Comparison of ENCODE assay signal across 8 cellular contexts in the genomic region with DNA sequence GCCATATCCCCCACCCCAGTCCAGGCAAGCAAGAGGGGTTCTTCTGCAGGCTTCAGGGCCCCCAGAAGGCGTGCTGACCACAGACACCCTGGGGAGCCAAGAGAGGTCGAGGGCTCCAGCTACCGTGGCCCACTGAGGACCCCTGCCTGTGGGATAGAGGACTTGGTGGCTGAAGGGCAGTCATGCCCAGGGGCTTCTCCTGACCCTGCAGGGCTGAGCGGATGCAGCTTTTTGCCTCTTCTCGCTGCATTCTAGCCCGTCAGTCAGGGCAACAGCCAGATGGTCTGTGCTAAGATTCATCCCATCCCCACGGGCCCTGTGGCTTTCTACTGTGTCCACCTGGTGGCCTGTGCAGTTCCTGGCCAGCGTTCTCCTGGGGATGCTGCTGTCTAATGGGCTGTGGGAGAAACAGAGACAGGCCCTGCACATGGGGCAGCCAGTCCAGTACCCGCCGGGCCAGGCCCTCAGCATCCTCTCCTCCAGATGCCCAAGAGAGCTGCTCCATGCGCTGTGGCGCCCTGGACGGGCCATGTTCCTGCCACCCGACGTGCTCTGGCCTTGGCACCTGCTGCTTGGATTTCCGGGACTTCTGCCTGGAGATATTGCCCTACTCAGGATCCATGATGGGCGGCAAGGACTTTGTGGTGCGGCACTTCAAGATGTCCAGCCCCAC. TPM values are rescaled to one million over a fixed set of nuclear protein-coding genes. Genes with fewer than 3 reads are reported as not detected.
A peak's percentile ranks its signal among the peaks of the same experiment; 100 is the strongest.
DNase-seq lines count a peak whose midpoint lies in the region; ATAC-seq, FAIRE-seq and TF ChIP-seq lines count a peak whose summit lies in the region.
"Not testable (repeated sequence)": the region's sequence is repeated elsewhere in the genome, so short reads cannot be mapped to it uniquely, and the experiment has no call there.

No MANE protein-coding gene starts in this region.

- not testable (repeated sequence) for H4K20me1 ChIP-seq in HepG2 (ENCODE audit: insufficient read depth, low read length)

- TF ChIP-seq CTCF in AG09319 (IDR thresholded peaks at IDR 0.05; ENCODE audit: low read depth, low read length) (peak; percentile 7; the same call in 1 of the 2 replicates), GM12872 (IDR thresholded peaks at IDR 0.05; ENCODE audit: insufficient read depth, low read depth, low read length) (peak; percentile 27; the same call in 1 of the 3 replicates), foreskin fibroblast (IDR thresholded peaks at IDR 0.05; ENCODE audit: low read depth, low read length) (peak; percentile 20), HepG2 (CRISPR knock-in tag; IDR thresholded peaks at IDR 0.05) (peak; percentile 78), retinal pigment epithelial cell (conservative IDR thresholded peaks at IDR 0.05; ENCODE audit: low read depth, low read length) (peak; percentile 27)
- TF ChIP-seq CTCF in breast epithelium (IDR thresholded peaks at IDR 0.05): not testable (repeated sequence)

- CTCF ChIA-PET in HepG2 (lab: Yijun Ruan, JAX; ENCODE audit: low intra/inter-chr PET ratio, low total read pairs): not testable (repeated sequence)

- intact Hi-C loops in breast epithelium (cut with DNase I; ENCODE audit: low total_unique reads); HepG2 (cut with micrococcal nuclease; ENCODE audit: unreplicated experiment): not testable (repeated sequence)

- H3K27me3 ChIP-seq in breast epithelium; HepG2 (ENCODE audit: control insufficient read depth in 1 of 2, insufficient read depth in 2 of 2, low read length in 2 of 2): not testable (repeated sequence)

- not testable (repeated sequence) for TF ChIP-seq RAD21 in HepG2 (CRISPR knock-in tag; IDR thresholded peaks at IDR 0.05)

- H3K27ac ChIP-seq in breast epithelium: peak overlapping the region in 1 of 2 donors; percentile 48
- not testable (repeated sequence) for H3K27ac ChIP-seq in HepG2 (ENCODE audit: extremely low read length, insufficient read depth, low read length)

- H3K4me1 ChIP-seq in breast epithelium (peaks cover 9 to 25% of the 10 kb centered on the region in 2 donors), HepG2 (ENCODE audit: insufficient read depth, low read length) (peaks cover 23% of the 10 kb centered on the region)

- not testable (repeated sequence) for H3K9me3 ChIP-seq in breast epithelium; HepG2 (ENCODE audit: low read length)

- peak overlapping the region; percentile 98 for H3K4me2 ChIP-seq in HepG2 (ENCODE audit: low read depth, low read length)

- WGBS in HepG2 (ENCODE audit: low lambda C conversion rate): 87% methylated on average over 8 of the region's 18 CpGs

- not testable (repeated sequence) for H2AFZ ChIP-seq in HepG2 (ENCODE audit: low read length)

- in situ Hi-C loops in HepG2 (cut with HindIII; ENCODE audit: extremely low pct_ligation_motif_present, low pct_unique_long_range_greater_than_20kb): not testable (repeated sequence)

- DNase-seq in AG09319 (ENCODE audit: extremely low read depth, low read depth); breast epithelium (ENCODE audit: low spot score in 2 of 2); foreskin fibroblast; retinal pigment epithelial cell (ENCODE audit: low read depth): not testable (repeated sequence)
- DNase-seq in NCI-H524 treated with DMSO at 0.1 percent for 48 hours (lab: John Stamatoyannopoulos, UW): peak; percentile 42
- DNase-seq in UCSD-AML1 (lab: John Stamatoyannopoulos, UW; ENCODE audit: unreplicated experiment): peak; percentile 24
- DNase-seq in HepG2 (ENCODE audit: low spot score): peak; percentile 38

- BruUV-seq in HepG2 (replicated peaks; lab: Mats Ljungman, UMichigan): not testable (repeated sequence)

- not testable (repeated sequence) for FAIRE-seq in HepG2 (lab: Jason Lieb, UNC)

- POLR2A ChIA-PET in HepG2 (lab: Yijun Ruan, JAX): interaction anchor here (2.2 kb wide), 1 partner anchor 26 kb away, joined by 10 read pairs; no protein-coding TSS in a partner anchor

- not testable (repeated sequence) for H3K36me3 ChIP-seq in breast epithelium; HepG2 (replicated peaks in 1 of 2; ENCODE audit: control insufficient read depth in 1 of 2, insufficient read depth in 2 of 2, low read length in 2 of 2)

- H3K79me2 ChIP-seq in HepG2 (ENCODE audit: insufficient read depth, low read length): not testable (repeated sequence)

- H3K9ac ChIP-seq in HepG2 (ENCODE audit: insufficient read depth, low read depth, low read length): not testable (repeated sequence)

- TF ChIP-seq EP300 in HepG2 (IDR thresholded peaks at IDR 0.05; ENCODE audit: low read depth in 2 of 2, low read length in 2 of 2); HepG2 (CRISPR knock-in tag; IDR thresholded peaks at IDR 0.05; ENCODE audit: borderline replicate concordance): not testable (repeated sequence)

- ATAC-seq in HepG2: peak; percentile 37

- H3K4me3 ChIP-seq in breast epithelium (peak overlapping the region in 2 of 3 donors; percentile 35 to 54), HepG2 (replicated peaks in 1 of 3; ENCODE audit: insufficient read depth in 1 of 3, low read depth in 2 of 3, low read length in 3 of 3) (0 out of 6 replicates have a peak overlapping the region, but pooled peaks of 1 of the 3 experiments have one; percentile 74)
- not testable (repeated sequence) for H3K4me3 ChIP-seq in foreskin fibroblast (ENCODE audit: low read depth in 1 of 2, low read length in 2 of 2); retinal pigment epithelial cell (ENCODE audit: low read length)

- TF ChIP-seq POLR2A in breast epithelium (IDR thresholded peaks at IDR 0.05); HepG2 (IDR thresholded peaks at IDR 0.05; ENCODE audit: insufficient read depth in 1 of 2, low read depth in 2 of 2, low read length in 2 of 2): not testable (repeated sequence)

TF ChIP-seq in HepG2, 621 proteins besides CTCF, POLR2A, EP300 and RAD21:
- TF ChIP-seq SMC3 (IDR thresholded peaks at IDR 0.05; ENCODE audit: low read length) (peak; percentile 9; the same call in 1 of the 2 replicates), PITX1 (CRISPR knock-in tag; IDR thresholded peaks at IDR 0.05) (0 out of 2 replicates have a peak, but pooled peaks have one; percentile 17), ZNF768 (CRISPR knock-in tag; IDR thresholded peaks at IDR 0.05) (0 out of 2 replicates have a peak, but pooled peaks have one; percentile 6), SALL1 (CRISPR knock-in tag; IDR thresholded peaks at IDR 0.05) (0 out of 2 replicates have a peak, but pooled peaks have one; percentile 5), STAG1 (CRISPR knock-in tag; IDR thresholded peaks at IDR 0.05) (peak; percentile 77)

RNA-seq across cellular contexts. Expression of a gene that starts 1.4 kb away (rescaled TPM):
- total RNA-seq in breast epithelium: 1 to 10 TPM in 2 of 3 donors, under 1 TPM in 1; 0.80 to 7.9 (median 5.6) TPM
- 0.94 and 2.1 TPM in 2 replicates for total RNA-seq in HepG2 (2016; rRNA removed; fragmentation: Illumina TruSeq; extraction: Trizol)
- 0.20 and 0.44 TPM in 2 replicates for total RNA-seq in HepG2 (2016; cell fraction: cytosol; rRNA removed; fragmentation: Illumina TruSeq; extraction: Trizol; ENCODE audit: low read depth)
- total RNA-seq in HepG2 (2016; cell fraction: insoluble cytoplasmic fraction; rRNA removed; fragmentation: Illumina TruSeq; extraction: Trizol): 0.64 and 2.1 TPM in 2 replicates
- 0.48 and 0.49 TPM in 2 replicates for total RNA-seq in HepG2 (2016; cell fraction: membrane; rRNA removed; fragmentation: Illumina TruSeq; extraction: Trizol)
- 3.6 and 3.8 TPM in 2 replicates for total RNA-seq in HepG2 (2016; cell fraction: nucleus; rRNA removed; fragmentation: Illumina TruSeq; extraction: Trizol)
- polyA plus RNA-seq in HepG2 (2011; rRNA removed): 11.0 and 12.7 TPM in 2 replicates
- 3.8 and 6.5 TPM in 2 replicates for polyA plus RNA-seq in HepG2 (2011; cell fraction: cytosol; rRNA removed)
- polyA plus RNA-seq in HepG2 (2011; cell fraction: nucleus; rRNA removed): 12.4 and 16.2 TPM in 2 replicates
- polyA plus RNA-seq in HepG2 (2012): 2.7 and 4.1 TPM in 2 replicates
- polyA plus RNA-seq in HepG2 (2016; cell fraction: cytosol; fragmentation: Illumina TruSeq; extraction: Trizol; ENCODE audit: low read depth): 0.27 and 0.36 TPM in 2 replicates
- 1.3 and 1.8 TPM in 2 replicates for polyA plus RNA-seq in HepG2 (2016; cell fraction: insoluble cytoplasmic fraction; fragmentation: Illumina TruSeq; extraction: Trizol; ENCODE audit: low read depth)
- polyA plus RNA-seq in HepG2 (2016; cell fraction: membrane; fragmentation: Illumina TruSeq; extraction: Trizol; ENCODE audit: low read depth): 0.41 and 0.74 TPM in 2 replicates
- polyA plus RNA-seq in HepG2 (2016; cell fraction: nucleus; fragmentation: Illumina TruSeq; extraction: Trizol; ENCODE audit: insufficient read depth, low read depth): 8.0 and 8.7 TPM in 2 replicates
- 0.77 and 15.6 TPM in 2 replicates for polyA minus RNA-seq in HepG2 (2011; rRNA and poly(A)+ RNA removed; ENCODE audit: low replicate concordance)
- 5.4 and 6.8 TPM in 2 replicates for polyA minus RNA-seq in HepG2 (2011; cell fraction: cytosol; rRNA and poly(A)+ RNA removed)
- polyA minus RNA-seq in HepG2 (2011; cell fraction: nucleus; rRNA and poly(A)+ RNA removed): 4.4 and 4.6 TPM in 2 replicates
